In the genomic region with DNA sequence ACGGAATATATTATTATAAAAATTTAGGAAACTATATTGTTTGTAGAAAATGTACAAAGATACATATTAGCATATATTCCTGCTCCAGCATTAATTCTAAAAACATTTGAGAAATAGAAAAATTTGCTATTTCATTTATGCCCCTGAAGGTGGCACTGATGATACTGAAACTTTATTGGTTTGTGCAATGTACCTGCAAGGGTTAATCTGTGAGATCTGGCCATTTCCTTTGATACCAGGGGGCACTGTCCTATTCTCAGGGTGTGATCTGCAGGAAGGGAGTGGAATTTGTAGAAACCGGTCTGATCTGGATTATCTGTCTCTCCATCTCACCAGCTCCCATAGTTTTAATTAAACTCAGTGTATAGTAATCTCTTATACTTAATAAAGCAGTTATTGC, we compare ENCODE assay signal across 10 cellular contexts.
A peak's percentile ranks its signal among the peaks of the same experiment; 100 is the strongest.
DNase-seq lines count a peak whose midpoint lies in the region; ATAC-seq and TF ChIP-seq lines count a peak whose summit lies in the region.
"Had no signal": no experiment of that assay in that cellular context is flagged by ENCODE, and none has a peak within 500 bp of the region (broad histone marks: within the 10 kb centered on the region; RNA-seq: fewer than 3 reads in every experiment).

No MANE protein-coding gene starts in this region.

- H3K4me1 ChIP-seq in RWPE2 (ENCODE audit: insufficient read depth, poor library complexity, severe bottlenecking), result no peaks in the 10 kb centered on the region
- H3K4me1 ChIP-seq in fibroblast of lung (ENCODE audit: control insufficient read depth, extremely low read depth, insufficient read depth, low read length), result no peaks in the 10 kb centered on the region
- peaks cover 8% of the 10 kb centered on the region for H3K4me1 ChIP-seq in osteoblast (ENCODE audit: insufficient read depth, low read length)

- H3K4me2 ChIP-seq in fibroblast of lung (ENCODE audit: extremely low read depth, insufficient read depth, low read length) (no peak overlapping the region), osteoblast (ENCODE audit: insufficient read depth, low read length) (no peak overlapping the region)

- H3K27me3 ChIP-seq in RWPE2 (ENCODE audit: insufficient read depth, poor library complexity, severe bottlenecking), result no peaks in the 10 kb centered on the region
- no peaks in the 10 kb centered on the region for H3K27me3 ChIP-seq in fibroblast of lung (ENCODE audit: control insufficient read depth, insufficient read depth, low read length)
- H3K27me3 ChIP-seq in osteoblast (ENCODE audit: insufficient read depth, low read length), result no peaks in the 10 kb centered on the region

- H3K4me3 ChIP-seq in RWPE2 (ENCODE audit: severe bottlenecking) (no peak overlapping the region), fibroblast of lung (replicated peaks in 1 of 4; ENCODE audit: control extremely low read depth in 1 of 4, insufficient read depth in 1 of 4, low read depth in 3 of 4, low read length in 4 of 4) (no peak overlapping the region), osteoblast (ENCODE audit: insufficient read depth, low read length) (no peak overlapping the region)
- H3K4me3 ChIP-seq: skin epidermis had no signal

- no peaks in the 10 kb centered on the region for H3K36me3 Mint-ChIP-seq in activated CD4-positive, alpha-beta T cell treated with anti-CD3 and anti-CD28 coated beads, Interleukin-2, amount 10 ng/mL, durations not matched to agents 7 days and 5 days (ENCODE audit: low read depth)
- H3K36me3 Mint-ChIP-seq in activated T-helper 17 cell treated with anti-CD3 and anti-CD28 coated beads, Interleukin-2, amount 50 U/mL, for 72 hours (ENCODE audit: low read depth), result no peaks in the 10 kb centered on the region

- H3K9me3 ChIP-seq in RWPE2 (ENCODE audit: severe bottlenecking), result peaks cover 3% of the 10 kb centered on the region
- no peaks in the 10 kb centered on the region for H3K9me3 ChIP-seq in fibroblast of lung (ENCODE audit: control insufficient read depth, insufficient read depth, low read depth, low read length)
- H3K9me3 ChIP-seq in osteoblast (ENCODE audit: low read depth, low read length), result no peaks in the 10 kb centered on the region

- no peaks in the 10 kb centered on the region for H3K9me3 Mint-ChIP-seq in activated CD4-positive, alpha-beta T cell treated with anti-CD3 and anti-CD28 coated beads, Interleukin-2, amount 10 ng/mL, durations not matched to agents 7 days and 5 days
- H3K9me3 Mint-ChIP-seq in activated T-helper 17 cell treated with anti-CD3 and anti-CD28 coated beads, Interleukin-2, amount 50 U/mL, for 72 hours, result no peaks in the 10 kb centered on the region

- no peak overlapping the region for H2AFZ ChIP-seq in fibroblast of lung (ENCODE audit: low read length)
- H2AFZ ChIP-seq in osteoblast (ENCODE audit: low read length), result no peak overlapping the region

- no peaks in the 10 kb centered on the region for H3K4me1 Mint-ChIP-seq in activated CD4-positive, alpha-beta T cell treated with anti-CD3 and anti-CD28 coated beads, Interleukin-2, amount 10 ng/mL, durations not matched to agents 7 days and 5 days
- H3K4me1 Mint-ChIP-seq in activated T-helper 17 cell treated with anti-CD3 and anti-CD28 coated beads, Interleukin-2, amount 50 U/mL, for 72 hours, result no peaks in the 10 kb centered on the region

- H3K27me3 Mint-ChIP-seq in activated CD4-positive, alpha-beta T cell treated with anti-CD3 and anti-CD28 coated beads, Interleukin-2, amount 10 ng/mL, durations not matched to agents 7 days and 5 days, result no peaks in the 10 kb centered on the region
- H3K27me3 Mint-ChIP-seq in activated T-helper 17 cell treated with anti-CD3 and anti-CD28 coated beads, Interleukin-2, amount 50 U/mL, for 72 hours, result no peaks in the 10 kb centered on the region

- no peak overlapping the region for H3K9ac ChIP-seq in fibroblast of lung (ENCODE audit: insufficient read depth, low read length)

- H3K27ac Mint-ChIP-seq in activated CD4-positive, alpha-beta T cell treated with anti-CD3 and anti-CD28 coated beads, Interleukin-2, amount 10 ng/mL, durations not matched to agents 7 days and 5 days, result no peak overlapping the region
- no peak overlapping the region for H3K27ac Mint-ChIP-seq in activated T-helper 17 cell treated with anti-CD3 and anti-CD28 coated beads, Interleukin-2, amount 50 U/mL, for 72 hours

- H4K20me1 ChIP-seq in fibroblast of lung (ENCODE audit: control insufficient read depth, extremely low read depth, insufficient read depth, low read length) (no peaks in the 10 kb centered on the region), osteoblast (ENCODE audit: insufficient read depth, low read length) (no peaks in the 10 kb centered on the region)

- no peaks in the 10 kb centered on the region for H3K79me2 ChIP-seq in fibroblast of lung (ENCODE audit: control insufficient read depth, insufficient read depth, low read length)
- H3K79me2 ChIP-seq in osteoblast (ENCODE audit: insufficient read depth, low read length), result no peaks in the 10 kb centered on the region

- H3K36me3 ChIP-seq in RWPE2 (ENCODE audit: low read depth) (no peaks in the 10 kb centered on the region), fibroblast of lung (ENCODE audit: control insufficient read depth, insufficient read depth, low read length) (no peaks in the 10 kb centered on the region), osteoblast (ENCODE audit: insufficient read depth, low read length) (no peaks in the 10 kb centered on the region)

- POLR2A ChIA-PET in activated CD4-positive, alpha-beta T cell treated with anti-CD3 and anti-CD28 coated beads, Interleukin-2, amount 10 ng/mL, durations not matched to agents 7 days and 5 days (lab: Charles Lee), result no interaction called here

- CTCF ChIA-PET in activated CD4-positive, alpha-beta T cell treated with anti-CD3 and anti-CD28 coated beads, Interleukin-2, amount 10 ng/mL, durations not matched to agents 7 days and 5 days (lab: Charles Lee), result no interaction called here

- H3K27ac ChIP-seq in RWPE2 (ENCODE audit: poor library complexity, severe bottlenecking) (no peak overlapping the region), fibroblast of lung (ENCODE audit: insufficient read depth, low read length) (no peak overlapping the region), osteoblast (ENCODE audit: low read depth, low read length) (no peak overlapping the region)
- H3K27ac ChIP-seq: skin epidermis had no signal

- ATAC-seq in RWPE2 (ENCODE audit: low read depth), result no peak
- ATAC-seq in activated T-helper 17 cell treated with anti-CD3 and anti-CD28 coated beads, Interleukin-2, amount 50 U/mL, for 72 hours (replicated peaks), result no peak

- peak; percentile 49 for DNase-seq in HCEC 1CT
- DNase-seq in RWPE2 (ENCODE audit: low spot score), result no peak
- peak; percentile 5 to 6 for DNase-seq in fibroblast of lung (ENCODE audit: low read depth in 2 of 2)
- DNase-seq in osteoblast (ENCODE audit: insufficient read length, low spot score, missing footprints), result no peak
- no peak for DNase-seq in activated CD4-positive, alpha-beta T cell treated with anti-CD3 and anti-CD28 coated beads, Interleukin-2, amount 10 ng/mL, durations not matched to agents 7 days and 5 days
- no peak for DNase-seq in GM10266 (ENCODE audit: extremely low spot score)
- DNase-seq: amygdala, KG1 had no signal

- TF ChIP-seq CTCF in RWPE2 (IDR thresholded peaks at IDR 0.05; ENCODE audit: poor library complexity, severe bottlenecking), result peak; percentile 48
- TF ChIP-seq CTCF in fibroblast of lung (conservative IDR thresholded peaks at IDR 0.05 in 1 of 2, IDR thresholded peaks at IDR 0.05 in 1 of 2; ENCODE audit: low read depth in 1 of 2, low read length in 2 of 2), result peak; percentile 4 to 9
- TF ChIP-seq CTCF in osteoblast (IDR thresholded peaks at IDR 0.05; ENCODE audit: extremely low read depth, low read depth, low read length), result peak; percentile 28
- TF ChIP-seq CTCF in GM10266 (IDR thresholded peaks at IDR 0.05; ENCODE audit: control insufficient read depth, insufficient read depth, low read depth, missing control alignments), result no peak

- no peak overlapping the region for H3K4me3 Mint-ChIP-seq in activated CD4-positive, alpha-beta T cell treated with anti-CD3 and anti-CD28 coated beads, Interleukin-2, amount 10 ng/mL, durations not matched to agents 7 days and 5 days
- H3K4me3 Mint-ChIP-seq in activated T-helper 17 cell treated with anti-CD3 and anti-CD28 coated beads, Interleukin-2, amount 50 U/mL, for 72 hours, result no peak overlapping the region

Comparison
In these comparisons a context has a peak if more than half of its experiments do, and no peak if none do; other contexts are left out.
1. DNase-seq: peak in HCEC 1CT (single experiment) and fibroblast of lung (2 of 2); none in RWPE2 (single experiment), osteoblast (single experiment), activated CD4-positive, alpha-beta T cell treated with anti-CD3 and anti-CD28 coated beads, Interleukin-2, amount 10 ng/mL, durations not matched to agents 7 days and 5 days (single experiment) and GM10266 (single experiment).